In the genomic region with DNA sequence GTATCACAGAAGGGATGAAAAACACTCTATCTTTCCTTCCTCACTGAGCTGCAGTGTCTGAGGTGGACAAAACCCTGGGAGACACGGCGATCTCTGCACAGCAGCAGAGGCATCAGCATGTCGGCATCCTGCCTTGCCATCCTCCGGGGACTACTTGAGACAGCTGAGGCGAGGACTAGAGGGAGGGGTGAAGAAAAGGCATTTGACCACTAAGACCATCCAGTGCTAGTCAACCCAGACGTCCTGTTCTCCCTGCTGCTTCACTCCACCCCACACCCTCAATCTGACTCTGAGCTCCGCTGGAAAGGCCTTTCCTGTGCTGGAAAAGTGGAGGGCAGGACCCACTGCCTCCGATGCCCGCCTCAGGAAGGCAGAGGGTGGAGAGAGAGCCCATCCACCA, we compare ENCODE assay signal across 14 cellular contexts.
A peak's percentile ranks its signal among the peaks of the same experiment; 100 is the strongest.
DNase-seq lines count a peak whose midpoint lies in the region; ATAC-seq and TF ChIP-seq lines count a peak whose summit lies in the region.
"Had no signal": no experiment of that assay in that cellular context is flagged by ENCODE, and none has a peak within 500 bp of the region (broad histone marks: within the 10 kb centered on the region; RNA-seq: fewer than 3 reads in every experiment).

No MANE protein-coding gene starts in this region.

- no peaks in the 10 kb centered on the region for H3K9me3 Mint-ChIP-seq in CD4-positive, alpha-beta memory T cell
- H3K9me3 Mint-ChIP-seq: activated naive CD8-positive, alpha-beta T cell treated with anti-CD3 and anti-CD28 coated beads, Interleukin-2, amount 10 ng/mL, durations not matched to agents 7 days and 5 days; central memory CD8-positive, alpha-beta T cell had no signal

- DNase-seq in CD4-positive, alpha-beta memory T cell: no peak
- DNase-seq in RWPE1 (ENCODE audit: low spot score): no peak
- no peak for DNase-seq in left cardiac atrium
- DNase-seq in sciatic nerve (ENCODE audit: low spot score): no peak
- DNase-seq in activated gamma-delta T cell (lab: John Stamatoyannopoulos, UW): no peak
- DNase-seq in middle frontal gyrus (ENCODE audit: extremely low spot score, low spot score): no peak
- DNase-seq in NCI-H1694 (lab: John Stamatoyannopoulos, UW): no peak
- DNase-seq in medulla oblongata (ENCODE audit: extremely low spot score): no peak
- DNase-seq: activated CD4-positive, alpha-beta T cell treated with anti-CD3 and anti-CD28 coated beads for 36 hours; activated naive CD8-positive, alpha-beta T cell treated with anti-CD3 and anti-CD28 coated beads, Interleukin-2, amount 10 ng/mL, durations not matched to agents 7 days and 5 days; DND-41; NCI-H1930; NCI-H526 treated with DMSO at 0.1 percent for 48 hours had no signal

- H3K27ac ChIP-seq in CD4-positive, alpha-beta memory T cell (ENCODE audit: low read depth, low read length): no peak overlapping the region
- H3K27ac ChIP-seq in RWPE1: peak overlapping the region; percentile 18

- no peaks in the 10 kb centered on the region for H3K9me3 ChIP-seq in CD4-positive, alpha-beta memory T cell (ENCODE audit: control insufficient read depth in 1 of 2, low read length in 2 of 2)

- ATAC-seq in left cardiac atrium (peak; percentile 35 to 46), sciatic nerve (peak; percentile 60)
- ATAC-seq: activated CD4-positive, alpha-beta T cell treated with anti-CD3 and anti-CD28 coated beads for 36 hours had no signal

- no peaks in the 10 kb centered on the region for H3K27me3 ChIP-seq in CD4-positive, alpha-beta memory T cell (ENCODE audit: insufficient read depth, low read length)

- H3K27ac Mint-ChIP-seq in CD4-positive, alpha-beta memory T cell: peak overlapping the region in 4 of 7 donors; percentile 47 to 74 (median 58)
- H3K27ac Mint-ChIP-seq: activated CD4-positive, alpha-beta T cell treated with anti-CD3 and anti-CD28 coated beads for 36 hours; activated naive CD8-positive, alpha-beta T cell treated with anti-CD3 and anti-CD28 coated beads, Interleukin-2, amount 10 ng/mL, durations not matched to agents 7 days and 5 days had no signal

- peaks cover 10 to 21% of the 10 kb centered on the region in 2 donors for H3K36me3 Mint-ChIP-seq in CD4-positive, alpha-beta memory T cell

- H3K4me3 ChIP-seq in CD4-positive, alpha-beta memory T cell (ENCODE audit: low read length in 2 of 2): no peak overlapping the region

- peaks cover 8 to 15% (median 13%) of the 10 kb centered on the region in 4 donors for H3K4me1 Mint-ChIP-seq in CD4-positive, alpha-beta memory T cell

- CTCF ChIA-PET in CD4-positive, alpha-beta memory T cell (lab: Charles Lee; ENCODE audit: partially characterized antibody): no interaction called here
- CTCF ChIA-PET in RWPE1 (lab: Yijun Ruan, JAX): no interaction called here

- POLR2A ChIA-PET in CD4-positive, alpha-beta memory T cell (lab: Charles Lee; ENCODE audit: partially characterized antibody): no interaction called here
- POLR2A ChIA-PET in RWPE1 (lab: Yijun Ruan, JAX; ENCODE audit: low non-redundant PET): no interaction called here

- H3K36me3 ChIP-seq in CD4-positive, alpha-beta memory T cell (ENCODE audit: insufficient read depth, low read length): no peaks in the 10 kb centered on the region

- no peaks in the 10 kb centered on the region for H3K27me3 Mint-ChIP-seq in CD4-positive, alpha-beta memory T cell
- H3K27me3 Mint-ChIP-seq: activated CD4-positive, alpha-beta T cell treated with anti-CD3 and anti-CD28 coated beads for 36 hours; activated naive CD8-positive, alpha-beta T cell treated with anti-CD3 and anti-CD28 coated beads, Interleukin-2, amount 10 ng/mL, durations not matched to agents 7 days and 5 days; central memory CD8-positive, alpha-beta T cell had no signal

- H3K4me3 Mint-ChIP-seq in CD4-positive, alpha-beta memory T cell: no peak overlapping the region
- H3K4me3 Mint-ChIP-seq: activated CD4-positive, alpha-beta T cell treated with anti-CD3 and anti-CD28 coated beads for 36 hours; activated naive CD8-positive, alpha-beta T cell treated with anti-CD3 and anti-CD28 coated beads, Interleukin-2, amount 10 ng/mL, durations not matched to agents 7 days and 5 days; central memory CD8-positive, alpha-beta T cell had no signal

- no peaks in the 10 kb centered on the region for H3K4me1 ChIP-seq in CD4-positive, alpha-beta memory T cell (ENCODE audit: insufficient read depth, low read length)

- intact Hi-C loops in CD4-positive, alpha-beta memory T cell (cut with micrococcal nuclease): no loop called here
- intact Hi-C loops in left cardiac atrium (cut with DNase I) (no loop called here), sciatic nerve (cut with DNase I) (no loop called here)

- TF ChIP-seq CTCF in RWPE1 (conservative IDR thresholded peaks at IDR 0.05; ENCODE audit: low read depth): no peak
